ENCODE assay signal across 1 cellular context in genomic region chr6:13539572-13539971, GRCh38.
TF ChIP-seq lines count a peak whose summit lies in the region.

No MANE protein-coding gene starts in this region.

TF ChIP-seq in GM12878, 131 proteins besides CTCF, POLR2A, EP300 and RAD21:
- TF ChIP-seq E2F8 (IDR thresholded peaks at IDR 0.05; ENCODE audit: low read depth, partially characterized antibody) (no peak), NFXL1 (IDR thresholded peaks at IDR 0.05; ENCODE audit: borderline replicate concordance) (no peak), CBX3 (IDR thresholded peaks at IDR 0.05; ENCODE audit: borderline replicate concordance, low read depth) (no peak), IRF4 (IDR thresholded peaks at IDR 0.05; ENCODE audit: low read depth, low read length) (no peak), NKRF (conservative IDR thresholded peaks at IDR 0.05) (no peak), HSF1 (IDR thresholded peaks at IDR 0.05; ENCODE audit: low read depth, low read length) (no peak), YY1 (IDR thresholded peaks at IDR 0.05; ENCODE audit: low read depth, low read length) (no peak), CHD2 (IDR thresholded peaks at IDR 0.05; ENCODE audit: borderline replicate concordance, low read depth, low read length) (no peak), TAF1 (IDR thresholded peaks at IDR 0.05; ENCODE audit: borderline replicate concordance, low read depth, low read length) (no peak), ZNF622 (IDR thresholded peaks at IDR 0.05) (no peak), SPI1 (IDR thresholded peaks at IDR 0.05; ENCODE audit: borderline replicate concordance, insufficient read depth, low read depth, low read length) (no peak), ZBTB11 (CRISPR knock-in tag; IDR thresholded peaks at IDR 0.05) (no peak)
